ENCODE assay signal across 31 cellular contexts in genomic region chr15:98147415-98147814, GRCh38.
DNase-seq lines count a peak whose midpoint lies in the region; ATAC-seq and TF ChIP-seq lines count a peak whose summit lies in the region.
"Had no signal": no experiment of that assay in that cellular context is flagged by ENCODE, and none has a peak within 500 bp of the region (broad histone marks: within the 10 kb centered on the region; RNA-seq: fewer than 3 reads in every experiment).

No MANE protein-coding gene starts in this region.

- H3K36me3 ChIP-seq in GM23338 (ENCODE audit: insufficient read depth) (no peaks in the 10 kb centered on the region), upper lobe of right lung (no peaks in the 10 kb centered on the region)
- H3K36me3 ChIP-seq: ascending aorta, colonic mucosa, pancreas had no signal

- H3K4me3 ChIP-seq in GM23338 (no peak overlapping the region), NB4 (ENCODE audit: low read depth, low read length) (no peak overlapping the region), upper lobe of right lung (no peak overlapping the region)
- H3K4me3 ChIP-seq: ascending aorta, colonic mucosa, pancreas, SK-N-MC, skin epidermis had no signal

- H3K27me3 ChIP-seq in GM23338 (ENCODE audit: insufficient read depth), result no peaks in the 10 kb centered on the region
- no peaks in the 10 kb centered on the region for H3K27me3 ChIP-seq in upper lobe of right lung
- H3K27me3 ChIP-seq: ascending aorta, colonic mucosa had no signal

- peaks cover 9% of the 10 kb centered on the region for H3K9me2 ChIP-seq in GM23338 (ENCODE audit: insufficient read depth)

- no peaks in the 10 kb centered on the region for H3K9me3 ChIP-seq in upper lobe of right lung
- H3K9me3 ChIP-seq: ascending aorta, colonic mucosa, pancreas had no signal

- H3K9me3 Mint-ChIP-seq in GM23338, result peaks cover 4% of the 10 kb centered on the region; the same call in 1 of the 3 replicates
- H3K9me3 Mint-ChIP-seq: activated naive CD8-positive, alpha-beta T cell treated with anti-CD3 and anti-CD28 coated beads for 36 hours had no signal

- H3F3A ChIP-seq in GM23338 (replicated peaks; ENCODE audit: low read depth), result no peaks in the 10 kb centered on the region

- H3K4me2 ChIP-seq in GM23338, result no peak overlapping the region

- DNase-seq in GM23338 (ENCODE audit: low spot score) (peak; percentile 5), NB4 (ENCODE audit: low read depth) (peak; percentile 91), SKM-1 treated with dmso at 0.1 percent for 144 hours (lab: John Stamatoyannopoulos, UW; ENCODE audit: unreplicated experiment) (peak; percentile 76), upper lobe of right lung (no peak), ureter (ENCODE audit: low spot score) (no peak), NCI-H2171 (lab: John Stamatoyannopoulos, UW) (no peak)
- DNase-seq in activated naive CD4-positive, alpha-beta T cell treated with Interleukin-2 at 50 U/mL for 16 hours, result no peak
- DNase-seq: activated CD4-positive, alpha-beta T cell treated with anti-CD3 and anti-CD28 coated beads for 48 hours; activated CD8-positive, alpha-beta memory T cell treated with anti-CD3 and anti-CD28 coated beads for 24 hours; activated naive CD8-positive, alpha-beta T cell treated with anti-CD3 and anti-CD28 coated beads for 36 hours; activated T-cell treated with anti-CD3 and anti-CD28 coated beads for 4 hours; colonic mucosa; COR-L47; DMS53; effector CD8-positive, alpha-beta T cell; GOT3; NCI-H1417 treated with DMSO at 0.1 percent for 48 hours; NCI-H2081; NCI-H226; pancreas; PC-3; retina; substantia nigra; T-helper 2 cell had no signal

- ATAC-seq in GM23338 (no peak), upper lobe of right lung (peak; percentile 59)
- ATAC-seq: left lobe of liver; pancreas; PC-3; stimulated activated memory B cell treated with anti-CD40 and anti-IgM and Interleukin-4, amounts not matched to agents 10 μg/mL and 1 μg/mL and 100 μg/mL, for 72 hours had no signal

- H3K4me1 Mint-ChIP-seq in GM23338, result peaks cover 41% of the 10 kb centered on the region
- H3K4me1 Mint-ChIP-seq: activated naive CD8-positive, alpha-beta T cell treated with anti-CD3 and anti-CD28 coated beads for 36 hours had no signal

- no peak; a peak in 1 of 4 replicates for TF ChIP-seq CTCF in GM23338 (conservative IDR thresholded peaks at IDR 0.05; ENCODE audit: low read depth in 2 of 2)
- peak; percentile 27 for TF ChIP-seq CTCF in NB4 (IDR thresholded peaks at IDR 0.05; ENCODE audit: low read depth, low read length)
- TF ChIP-seq CTCF in upper lobe of right lung (IDR thresholded peaks at IDR 0.05), result no peak

- H3K27ac Mint-ChIP-seq in GM23338, result no peak overlapping the region
- H3K27ac Mint-ChIP-seq: activated naive CD8-positive, alpha-beta T cell treated with anti-CD3 and anti-CD28 coated beads for 36 hours; IgD-negative memory B cell; stimulated activated memory B cell treated with anti-CD40 and anti-IgM and Interleukin-4, amounts not matched to agents 10 μg/mL and 1 μg/mL and 100 μg/mL, for 72 hours had no signal

- 0 out of 3 replicates have a peak, but pooled peaks cover 4% of the 10 kb centered on the region for H3K36me3 Mint-ChIP-seq in GM23338 (ENCODE audit: low read depth)
- H3K36me3 Mint-ChIP-seq: activated naive CD8-positive, alpha-beta T cell treated with anti-CD3 and anti-CD28 coated beads for 36 hours; stimulated activated memory B cell treated with anti-CD40 and anti-IgM and Interleukin-4, amounts not matched to agents 10 μg/mL and 1 μg/mL and 100 μg/mL, for 72 hours had no signal

- peaks cover 3% of the 10 kb centered on the region for H3K27me3 Mint-ChIP-seq in GM23338 (ENCODE audit: insufficient read depth, low read depth, poor library complexity)

- H3K4me1 ChIP-seq in GM23338 (ENCODE audit: insufficient read depth) (peaks cover 14% of the 10 kb centered on the region), upper lobe of right lung (no peaks in the 10 kb centered on the region)
- H3K4me1 ChIP-seq: ascending aorta, colonic mucosa, pancreas had no signal

- H4K20me1 ChIP-seq in GM23338 (replicated peaks; ENCODE audit: insufficient read depth), result no peaks in the 10 kb centered on the region

- intact Hi-C loops in upper lobe of right lung (cut with DNase I), result no loop called here

- H3K27ac ChIP-seq in GM23338 (ENCODE audit: low read depth), result no peak overlapping the region
- no peak overlapping the region for H3K27ac ChIP-seq in upper lobe of right lung
- H3K27ac ChIP-seq: ascending aorta, colonic mucosa, epithelial cell of prostate, pancreas, SK-N-MC, skin epidermis had no signal

- H2AFZ ChIP-seq in GM23338, result no peak overlapping the region

- no peak overlapping the region for H3K4me3 Mint-ChIP-seq in GM23338
- H3K4me3 Mint-ChIP-seq: activated naive CD8-positive, alpha-beta T cell treated with anti-CD3 and anti-CD28 coated beads for 36 hours; stimulated activated memory B cell treated with anti-CD40 and anti-IgM and Interleukin-4, amounts not matched to agents 10 μg/mL and 1 μg/mL and 100 μg/mL, for 72 hours had no signal

- no peaks in the 10 kb centered on the region for H3K79me2 ChIP-seq in GM23338 (replicated peaks; ENCODE audit: insufficient read depth)

- no peak for TF ChIP-seq POLR2A in NB4 (IDR thresholded peaks at IDR 0.05; ENCODE audit: extremely low read depth, insufficient read length)

TF ChIP-seq in GM23338, 12 proteins besides CTCF, POLR2A, EP300 and RAD21 (continues in another document):
- TF ChIP-seq ZNF462 (CRISPR knock-in tag; IDR thresholded peaks at IDR 0.05) (no peak), ZNF331 (CRISPR knock-in tag; IDR thresholded peaks at IDR 0.05; ENCODE audit: low read depth) (no peak)

Comparison
In these comparisons a context has a peak if more than half of its experiments do, and no peak if none do; other contexts are left out.
1. DNase-seq: peak in GM23338 (single experiment), NB4 (single experiment) and SKM-1 treated with dmso at 0.1 percent for 144 hours (single experiment); none in upper lobe of right lung (single experiment), ureter (single experiment), activated naive CD4-positive, alpha-beta T cell treated with Interleukin-2 at 50 U/mL for 16 hours (single experiment) and NCI-H2171 (single experiment).